Comparison of ENCODE assay signal across 25 cellular contexts in genomic region chr10:126738001-126738400, GRCh38.
"Had no signal": no experiment of that assay in that cellular context is flagged by ENCODE, and none has a peak within 500 bp of the region (broad histone marks: within the 10 kb centered on the region; RNA-seq: fewer than 3 reads in every experiment).

No MANE protein-coding gene starts in this region.

- H3K4me3 ChIP-seq: K562, MG63 had no signal

- H3K4me2 ChIP-seq: KMS-11, SK-N-SH had no signal

- H3K27me3 Mint-ChIP-seq: IgD-negative memory B cell had no signal

- H3K4me3 Mint-ChIP-seq: IgD-negative memory B cell had no signal

- DNase-seq: Kasumi-1, MG63, MV-4-11, NCI-H1048, NCI-H1105, NCI-H1417, NCI-H1436 treated with DMSO at 0.1 percent for 48 hours, NCI-H1694, NCI-H187 treated with DMSO at 0.1 percent for 48 hours, NCI-H2029 treated with DMSO at 0.1 percent for 48 hours, NCI-H2171 treated with DMSO at 0.1 percent for 48 hours, NCI-H345, NCI-H446 treated with DMSO at 0.1 percent for 48 hours, NCI-H510A treated with DMSO at 0.1 percent for 48 hours, NCI-H526, PC-3, SHP77, SK-N-SH, SW 1271 had no signal

- H3K27ac Mint-ChIP-seq: IgD-negative memory B cell had no signal

- H3K27ac ChIP-seq: HL-60, KMS-11, RWPE1 had no signal

- H3K9ac ChIP-seq: KMS-11, SK-N-SH had no signal

- ATAC-seq: K562, Panc1, PC-3 had no signal

- H3K36me3 Mint-ChIP-seq: IgD-negative memory B cell had no signal

- H3K9me3 ChIP-seq: MG63, SK-N-SH had no signal

- H3K4me1 Mint-ChIP-seq: IgD-negative memory B cell had no signal

- H3K36me3 ChIP-seq: MG63 had no signal
